ENCODE assay signal across 1 cellular context in the genomic region with DNA sequence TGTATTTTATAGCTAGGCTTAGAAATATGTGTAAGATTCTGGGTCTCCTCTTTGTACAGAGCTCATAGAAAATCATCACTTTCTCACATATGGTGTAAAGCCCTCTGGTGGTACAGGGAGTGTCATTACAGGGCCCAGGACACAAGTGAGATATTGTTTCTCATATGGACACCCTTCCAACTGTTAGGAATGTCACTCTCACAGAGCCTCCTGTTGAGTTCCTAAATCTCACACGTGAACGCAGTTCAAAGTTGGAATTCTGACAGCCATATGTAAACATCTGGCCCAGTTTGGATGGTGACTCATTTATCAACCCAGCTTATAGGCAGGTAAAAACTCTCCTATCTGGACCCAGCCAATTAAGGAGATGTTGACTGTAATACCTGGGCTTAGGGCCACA.
TF ChIP-seq lines count a peak whose summit lies in the region.

No MANE protein-coding gene starts in this region.

TF ChIP-seq in HepG2, 621 proteins besides CTCF, POLR2A, EP300 and RAD21 (continued from another document and continues in another):
- TF ChIP-seq, protein P1, sequence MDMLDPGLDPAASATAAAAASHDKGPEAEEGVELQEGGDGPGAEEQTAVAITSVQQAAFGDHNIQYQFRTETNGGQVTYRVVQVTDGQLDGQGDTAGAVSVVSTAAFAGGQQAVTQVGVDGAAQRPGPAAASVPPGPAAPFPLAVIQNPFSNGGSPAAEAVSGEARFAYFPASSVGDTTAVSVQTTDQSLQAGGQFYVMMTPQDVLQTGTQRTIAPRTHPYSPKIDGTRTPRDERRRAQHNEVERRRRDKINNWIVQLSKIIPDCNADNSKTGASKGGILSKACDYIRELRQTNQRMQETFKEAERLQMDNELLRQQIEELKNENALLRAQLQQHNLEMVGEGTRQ (IDR thresholded peaks at IDR 0.05; ENCODE audit: low read depth, low read length) = no peak
- TF ChIP-seq, protein P1 (CRISPR knock-in tag; IDR thresholded peaks at IDR 0.05; ENCODE audit: borderline replicate concordance) = no peak
- TF ChIP-seq SMAD1 (CRISPR knock-in tag; IDR thresholded peaks at IDR 0.05; ENCODE audit: borderline replicate concordance, low read depth) = no peak
- TF ChIP-seq, protein P2, sequence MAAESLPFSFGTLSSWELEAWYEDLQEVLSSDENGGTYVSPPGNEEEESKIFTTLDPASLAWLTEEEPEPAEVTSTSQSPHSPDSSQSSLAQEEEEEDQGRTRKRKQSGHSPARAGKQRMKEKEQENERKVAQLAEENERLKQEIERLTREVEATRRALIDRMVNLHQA (CRISPR knock-in tag; IDR thresholded peaks at IDR 0.05) = no peak
- TF ChIP-seq NFE2L2 (IDR thresholded peaks at IDR 0.05; ENCODE audit: low read length) = no peak
- no peak for TF ChIP-seq KLF16 (CRISPR knock-in tag; IDR thresholded peaks at IDR 0.05)
- TF ChIP-seq KMT2A (CRISPR knock-in tag; IDR thresholded peaks at IDR 0.05) = no peak
- TF ChIP-seq SATB2 (CRISPR knock-in tag; IDR thresholded peaks at IDR 0.05) = no peak
- TF ChIP-seq ATF2 (CRISPR knock-in tag; IDR thresholded peaks at IDR 0.05) = no peak
- TF ChIP-seq DNMT3B (CRISPR knock-in tag; conservative IDR thresholded peaks at IDR 0.05) = no peak
- peak; percentile 82 for TF ChIP-seq ZEB1 (IDR thresholded peaks at IDR 0.05; ENCODE audit: insufficient replicate concordance, low read depth)
- no peak for TF ChIP-seq TEF (CRISPR knock-in tag; IDR thresholded peaks at IDR 0.05)
- no peak for TF ChIP-seq ZNF253 (CRISPR knock-in tag; IDR thresholded peaks at IDR 0.05; ENCODE audit: borderline replicate concordance)
- TF ChIP-seq GRHL1 (CRISPR knock-in tag; conservative IDR thresholded peaks at IDR 0.05) = no peak
- TF ChIP-seq TEAD2 (CRISPR knock-in tag; IDR thresholded peaks at IDR 0.05) = no peak
- TF ChIP-seq CHCHD3 (CRISPR knock-in tag; IDR thresholded peaks at IDR 0.05) = no peak
- TF ChIP-seq LBX2 (CRISPR knock-in tag; IDR thresholded peaks at IDR 0.05; ENCODE audit: borderline replicate concordance) = no peak
- TF ChIP-seq FOXJ3 (CRISPR knock-in tag; IDR thresholded peaks at IDR 0.05; ENCODE audit: borderline replicate concordance) = no peak
- no peak for TF ChIP-seq ZNF318 (CRISPR knock-in tag; IDR thresholded peaks at IDR 0.05)
- no peak for TF ChIP-seq ZNF362 (CRISPR knock-in tag; IDR thresholded peaks at IDR 0.05; ENCODE audit: borderline replicate concordance)
- no peak for TF ChIP-seq ZNF451 (CRISPR knock-in tag; IDR thresholded peaks at IDR 0.05)
- no peak for TF ChIP-seq ZNF891 (CRISPR knock-in tag; IDR thresholded peaks at IDR 0.05)
- TF ChIP-seq SRF (IDR thresholded peaks at IDR 0.05; ENCODE audit: low read depth, low read length) = no peak
- no peak for TF ChIP-seq ZNF562 (CRISPR knock-in tag; IDR thresholded peaks at IDR 0.05; ENCODE audit: borderline replicate concordance)
- peak; percentile 37 for TF ChIP-seq STAG1 (CRISPR knock-in tag; IDR thresholded peaks at IDR 0.05)
- no peak for TF ChIP-seq RFXAP (CRISPR knock-in tag; IDR thresholded peaks at IDR 0.05; ENCODE audit: borderline replicate concordance)
- no peak for TF ChIP-seq MBD4 (IDR thresholded peaks at IDR 0.05; ENCODE audit: borderline replicate concordance, low read length)
- TF ChIP-seq JDP2 (CRISPR knock-in tag; IDR thresholded peaks at IDR 0.05; ENCODE audit: borderline replicate concordance) = no peak
- TF ChIP-seq ISX (CRISPR knock-in tag; conservative IDR thresholded peaks at IDR 0.05) = no peak
- TF ChIP-seq ZNF652 (CRISPR knock-in tag; IDR thresholded peaks at IDR 0.05; ENCODE audit: borderline replicate concordance, low read depth) = no peak
- no peak for TF ChIP-seq ZNF335 (CRISPR knock-in tag; IDR thresholded peaks at IDR 0.05)
- no peak for TF ChIP-seq ZSCAN31 (CRISPR knock-in tag; IDR thresholded peaks at IDR 0.05; ENCODE audit: low read depth)
- no peak for TF ChIP-seq ZFP36L2 (CRISPR knock-in tag; IDR thresholded peaks at IDR 0.05)
- no peak for TF ChIP-seq AGO1 (IDR thresholded peaks at IDR 0.05; ENCODE audit: low read depth, low read length, poor library complexity, severe bottlenecking)
- no peak for TF ChIP-seq ZNF572 (CRISPR knock-in tag; IDR thresholded peaks at IDR 0.05)
- 0 out of 2 replicates have a peak, but pooled peaks have one; percentile 24 for TF ChIP-seq RXRB (CRISPR knock-in tag; IDR thresholded peaks at IDR 0.05; ENCODE audit: borderline replicate concordance)
- no peak for TF ChIP-seq MAZ (IDR thresholded peaks at IDR 0.05; ENCODE audit: borderline replicate concordance, low read depth, low read length)
- TF ChIP-seq MAZ (CRISPR knock-in tag; IDR thresholded peaks at IDR 0.05; ENCODE audit: low read depth) = no peak
- no peak for TF ChIP-seq SIN3B (IDR thresholded peaks at IDR 0.05; ENCODE audit: low read length)
- no peak for TF ChIP-seq ZNF839 (CRISPR knock-in tag; IDR thresholded peaks at IDR 0.05; ENCODE audit: borderline replicate concordance)
- 0 out of 2 replicates have a peak, but pooled peaks have one; percentile 32 for TF ChIP-seq ARNTL (CRISPR knock-in tag; IDR thresholded peaks at IDR 0.05)
- no peak for TF ChIP-seq IRX3 (CRISPR knock-in tag; IDR thresholded peaks at IDR 0.05; ENCODE audit: borderline replicate concordance, low read depth)
- TF ChIP-seq, protein P3, sequence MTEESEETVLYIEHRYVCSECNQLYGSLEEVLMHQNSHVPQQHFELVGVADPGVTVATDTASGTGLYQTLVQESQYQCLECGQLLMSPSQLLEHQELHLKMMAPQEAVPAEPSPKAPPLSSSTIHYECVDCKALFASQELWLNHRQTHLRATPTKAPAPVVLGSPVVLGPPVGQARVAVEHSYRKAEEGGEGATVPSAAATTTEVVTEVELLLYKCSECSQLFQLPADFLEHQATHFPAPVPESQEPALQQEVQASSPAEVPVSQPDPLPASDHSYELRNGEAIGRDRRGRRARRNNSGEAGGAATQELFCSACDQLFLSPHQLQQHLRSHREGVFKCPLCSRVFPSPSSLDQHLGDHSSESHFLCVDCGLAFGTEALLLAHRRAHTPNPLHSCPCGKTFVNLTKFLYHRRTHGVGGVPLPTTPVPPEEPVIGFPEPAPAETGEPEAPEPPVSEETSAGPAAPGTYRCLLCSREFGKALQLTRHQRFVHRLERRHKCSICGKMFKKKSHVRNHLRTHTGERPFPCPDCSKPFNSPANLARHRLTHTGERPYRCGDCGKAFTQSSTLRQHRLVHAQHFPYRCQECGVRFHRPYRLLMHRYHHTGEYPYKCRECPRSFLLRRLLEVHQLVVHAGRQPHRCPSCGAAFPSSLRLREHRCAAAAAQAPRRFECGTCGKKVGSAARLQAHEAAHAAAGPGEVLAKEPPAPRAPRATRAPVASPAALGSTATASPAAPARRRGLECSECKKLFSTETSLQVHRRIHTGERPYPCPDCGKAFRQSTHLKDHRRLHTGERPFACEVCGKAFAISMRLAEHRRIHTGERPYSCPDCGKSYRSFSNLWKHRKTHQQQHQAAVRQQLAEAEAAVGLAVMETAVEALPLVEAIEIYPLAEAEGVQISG (CRISPR knock-in tag; IDR thresholded peaks at IDR 0.05) = no peak
